Comparison of ENCODE assay signal across 18 cellular contexts in the genomic region with DNA sequence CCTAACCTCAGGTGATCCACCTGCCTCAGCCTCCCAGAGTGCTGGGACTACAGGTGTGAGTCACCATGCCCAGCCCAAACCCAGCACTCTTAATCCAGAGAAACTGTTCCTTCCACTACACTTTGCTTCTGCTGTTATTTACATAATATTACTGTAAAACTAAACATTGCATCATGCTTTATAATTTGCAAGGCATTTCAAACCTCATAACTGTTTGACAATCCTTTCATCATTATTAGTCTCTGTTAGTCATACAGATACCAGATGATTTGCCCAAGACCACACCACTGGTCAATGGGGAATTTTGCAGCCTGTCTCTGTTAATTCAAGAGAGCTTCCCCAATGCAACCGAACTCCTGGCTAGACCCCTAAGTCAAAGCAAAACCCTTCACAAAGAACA.
DNase-seq lines count a peak whose midpoint lies in the region; ATAC-seq and TF ChIP-seq lines count a peak whose summit lies in the region.
"Had no signal": no experiment of that assay in that cellular context is flagged by ENCODE, and none has a peak within 500 bp of the region (broad histone marks: within the 10 kb centered on the region; RNA-seq: fewer than 3 reads in every experiment).

No MANE protein-coding gene starts in this region.

- no peaks in the 10 kb centered on the region for H3K36me3 ChIP-seq in CD8-positive, alpha-beta T cell (ENCODE audit: insufficient read depth, low read length)
- H3K36me3 ChIP-seq: vagina had no signal

- peak; percentile 59 for DNase-seq in DMS53 (lab: John Stamatoyannopoulos, UW)
- peak; percentile 87 for DNase-seq in epithelial cell of esophagus (ENCODE audit: low read depth)
- no peak for DNase-seq in NCI-H2081 treated with DMSO at 0.1 percent for 48 hours (lab: John Stamatoyannopoulos, UW)
- DNase-seq in endothelial cell (ENCODE audit: low spot score), result no peak
- no peak for DNase-seq in CD8-positive, alpha-beta T cell
- no peak for DNase-seq in NCI-H82 treated with DMSO at 0.1 percent for 48 hours (lab: John Stamatoyannopoulos, UW; ENCODE audit: unreplicated experiment)
- DNase-seq: activated naive CD8-positive, alpha-beta T cell treated with anti-CD3 and anti-CD28 coated beads, Interleukin-2, amount 10 ng/mL, durations not matched to agents 7 days and 5 days; dermis blood vessel endothelial cell; Karpas-422; NCI-H2029 treated with DMSO at 0.1 percent for 48 hours; retina; SHP77 treated with DMSO at 0.1 percent for 48 hours; stimulated activated CD4-positive, alpha-beta T cell treated with anti-CD3 and anti-CD28 coated beads, Interleukin-4, amount 100 ng/mL, for 1 hour; stimulated activated naive B cell treated with anti-CD40 and anti-IgM and Interleukin-4, amounts not matched to agents 10 μg/mL and 1 μg/mL and 100 μg/mL, for 72 hours had no signal

- CTCF ChIA-PET in CD8-positive, alpha-beta T cell (lab: Charles Lee), result no interaction called here

- no peaks in the 10 kb centered on the region for H3K27me3 ChIP-seq in CD8-positive, alpha-beta T cell (ENCODE audit: insufficient read depth, low read length)
- H3K27me3 ChIP-seq: vagina had no signal

- no peak overlapping the region for H3K27ac ChIP-seq in CD8-positive, alpha-beta T cell (ENCODE audit: low read depth, low read length)
- H3K27ac ChIP-seq: vagina had no signal

- intact Hi-C loops in CD8-positive, alpha-beta T cell (cut with DNase I, micrococcal nuclease), result no loop called here

- H3K4me3 Mint-ChIP-seq in endothelial cell (ENCODE audit: unreplicated experiment), result no peak overlapping the region
- no peak overlapping the region for H3K4me3 Mint-ChIP-seq in CD8-positive, alpha-beta T cell
- H3K4me3 Mint-ChIP-seq: activated naive CD8-positive, alpha-beta T cell treated with anti-CD3 and anti-CD28 coated beads, Interleukin-2, amount 10 ng/mL, durations not matched to agents 7 days and 5 days; B cell; stimulated activated naive B cell treated with anti-CD40 and anti-IgM and Interleukin-4, amounts not matched to agents 10 μg/mL and 1 μg/mL and 100 μg/mL, for 72 hours had no signal

- no peaks in the 10 kb centered on the region for H3K4me1 ChIP-seq in CD8-positive, alpha-beta T cell (ENCODE audit: insufficient read depth, low read length)
- H3K4me1 ChIP-seq: vagina had no signal

- no peaks in the 10 kb centered on the region for H3K9me3 Mint-ChIP-seq in endothelial cell (ENCODE audit: unreplicated experiment)
- no peaks in the 10 kb centered on the region for H3K9me3 Mint-ChIP-seq in CD8-positive, alpha-beta T cell
- H3K9me3 Mint-ChIP-seq: activated naive CD8-positive, alpha-beta T cell treated with anti-CD3 and anti-CD28 coated beads, Interleukin-2, amount 10 ng/mL, durations not matched to agents 7 days and 5 days; stimulated activated naive B cell treated with anti-CD40 and anti-IgM and Interleukin-4, amounts not matched to agents 10 μg/mL and 1 μg/mL and 100 μg/mL, for 72 hours had no signal

- TF ChIP-seq CTCF in epithelial cell of esophagus (IDR thresholded peaks at IDR 0.05; ENCODE audit: insufficient read depth, low read depth, low read length, missing control alignments), result no peak
- no peak for TF ChIP-seq CTCF in endothelial cell (IDR thresholded peaks at IDR 0.05; ENCODE audit: unreplicated experiment)
- TF ChIP-seq CTCF in CD8-positive, alpha-beta T cell (IDR thresholded peaks at IDR 0.05), result no peak

- no peak overlapping the region for H3K27ac Mint-ChIP-seq in endothelial cell (ENCODE audit: unreplicated experiment)
- H3K27ac Mint-ChIP-seq in CD8-positive, alpha-beta T cell, result no peak overlapping the region
- H3K27ac Mint-ChIP-seq: activated naive CD8-positive, alpha-beta T cell treated with anti-CD3 and anti-CD28 coated beads, Interleukin-2, amount 10 ng/mL, durations not matched to agents 7 days and 5 days; B cell; stimulated activated naive B cell treated with anti-CD40 and anti-IgM and Interleukin-4, amounts not matched to agents 10 μg/mL and 1 μg/mL and 100 μg/mL, for 72 hours had no signal

- H3K27me3 Mint-ChIP-seq in endothelial cell (ENCODE audit: unreplicated experiment), result no peaks in the 10 kb centered on the region
- peaks cover 2% of the 10 kb centered on the region for H3K27me3 Mint-ChIP-seq in CD8-positive, alpha-beta T cell (ENCODE audit: low read depth)
- H3K27me3 Mint-ChIP-seq: stimulated activated naive B cell treated with anti-CD40 and anti-IgM and Interleukin-4, amounts not matched to agents 10 μg/mL and 1 μg/mL and 100 μg/mL, for 72 hours had no signal

- H3K4me3 ChIP-seq in epithelial cell of esophagus (ENCODE audit: low read length), result no peak overlapping the region
- no peak overlapping the region for H3K4me3 ChIP-seq in CD8-positive, alpha-beta T cell (ENCODE audit: low read depth, low read length)
- H3K4me3 ChIP-seq: vagina had no signal

- no peaks in the 10 kb centered on the region for H3K4me1 Mint-ChIP-seq in endothelial cell (ENCODE audit: unreplicated experiment)
- no peaks in the 10 kb centered on the region for H3K4me1 Mint-ChIP-seq in CD8-positive, alpha-beta T cell (ENCODE audit: low read depth)
- H3K4me1 Mint-ChIP-seq: activated naive CD8-positive, alpha-beta T cell treated with anti-CD3 and anti-CD28 coated beads, Interleukin-2, amount 10 ng/mL, durations not matched to agents 7 days and 5 days had no signal

- no peaks in the 10 kb centered on the region for H3K9me3 ChIP-seq in CD8-positive, alpha-beta T cell (ENCODE audit: low read length)
- H3K9me3 ChIP-seq: vagina had no signal

- ATAC-seq in GM19351 (IDR thresholded peaks at IDR 0.05; ENCODE audit: unreplicated experiment), result peak; percentile 82
- ATAC-seq in HG03039 (IDR thresholded peaks at IDR 0.05; ENCODE audit: unreplicated experiment), result peak; percentile 50
- no peak for ATAC-seq in CD8-positive, alpha-beta T cell
- ATAC-seq: stimulated activated naive B cell treated with anti-CD40 and anti-IgM and Interleukin-4, amounts not matched to agents 10 μg/mL and 1 μg/mL and 100 μg/mL, for 72 hours had no signal

- no peaks in the 10 kb centered on the region for H3K36me3 Mint-ChIP-seq in endothelial cell (ENCODE audit: low read depth, unreplicated experiment)
- H3K36me3 Mint-ChIP-seq in CD8-positive, alpha-beta T cell, result no peaks in the 10 kb centered on the region
- H3K36me3 Mint-ChIP-seq: activated naive CD8-positive, alpha-beta T cell treated with anti-CD3 and anti-CD28 coated beads, Interleukin-2, amount 10 ng/mL, durations not matched to agents 7 days and 5 days; stimulated activated naive B cell treated with anti-CD40 and anti-IgM and Interleukin-4, amounts not matched to agents 10 μg/mL and 1 μg/mL and 100 μg/mL, for 72 hours had no signal

- POLR2A ChIA-PET in CD8-positive, alpha-beta T cell (lab: Charles Lee), result no interaction called here

Comparison
In these comparisons a context has a peak if more than half of its experiments do, and no peak if none do; other contexts are left out.
1. DNase-seq: peak in DMS53 (single experiment) and epithelial cell of esophagus (single experiment); none in NCI-H2081 treated with DMSO at 0.1 percent for 48 hours (single experiment), endothelial cell (single experiment), CD8-positive, alpha-beta T cell (0 of 7) and NCI-H82 treated with DMSO at 0.1 percent for 48 hours (single experiment).